29 cellular contexts compared by ENCODE assay signal in the genomic region with DNA sequence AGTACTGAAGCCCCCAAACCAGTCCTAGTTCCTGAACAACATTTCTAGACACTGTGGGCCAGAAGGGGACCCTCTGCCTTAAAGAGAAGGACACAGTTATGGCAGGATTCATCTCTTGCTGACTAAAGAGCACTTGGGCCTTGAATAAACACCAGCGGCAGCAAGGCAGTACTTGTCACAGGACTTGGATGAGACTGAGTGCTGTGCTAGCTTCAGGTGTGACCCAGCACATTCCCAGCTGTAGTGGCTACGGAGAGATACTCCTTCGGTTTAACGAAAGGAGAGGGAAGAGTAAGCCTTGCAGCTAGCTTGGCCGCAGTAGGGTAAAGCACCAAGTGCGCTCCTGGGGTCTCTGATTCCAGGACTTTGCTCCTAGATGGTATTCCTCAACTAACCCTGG.
"Had no signal": no experiment of that assay in that cellular context is flagged by ENCODE, and none has a peak within 500 bp of the region (broad histone marks: within the 10 kb centered on the region; RNA-seq: fewer than 3 reads in every experiment).

No MANE protein-coding gene starts in this region.

- H3K4me1 ChIP-seq: ascending aorta, breast epithelium, colonic mucosa, esophagus squamous epithelium, gastroesophageal sphincter had no signal

- H3K36me3 ChIP-seq: ascending aorta, breast epithelium, cardiac muscle cell, colonic mucosa, esophagus squamous epithelium, gastroesophageal sphincter, WERI-Rb-1 had no signal

- H3K27ac ChIP-seq: ascending aorta, breast epithelium, cardiac muscle cell, colonic mucosa, epithelial cell of prostate, esophagus squamous epithelium, gastroesophageal sphincter, WERI-Rb-1 had no signal

- H3K9me3 ChIP-seq: ascending aorta, breast epithelium, colonic mucosa, esophagus squamous epithelium, gastroesophageal sphincter had no signal

- FAIRE-seq: endometrium, endothelial cell of umbilical vein had no signal

- H3K27me3 ChIP-seq: ascending aorta, breast epithelium, cardiac muscle cell, colonic mucosa, esophagus squamous epithelium, gastroesophageal sphincter had no signal

- ATAC-seq: activated CD4-positive, CD25-positive, alpha-beta regulatory T cell treated with anti-CD3 and anti-CD28 coated beads, Interleukin-2, amount 50 U/mL, for 24 hours; activated CD8-positive, alpha-beta T cell treated with anti-CD3 and anti-CD28 coated beads for 36 hours; activated naive CD4-positive, alpha-beta T cell treated with anti-CD3 and anti-CD28 coated beads, Interleukin-2, amount 50 U/mL, for 72 hours; gastroesophageal sphincter; T-helper 17 cell had no signal

- DNase-seq: activated B cell treated with CpG ODN at 0.5 μM for 24 hours; activated CD4-positive, alpha-beta T cell treated with anti-CD3 and anti-CD28 coated beads for 48 hours; activated CD4-positive, alpha-beta T cell treated with anti-CD3 and anti-CD28 coated beads, Interleukin-2, amount 50 U/mL, for 1 hour; activated CD4-positive, alpha-beta T cell treated with anti-CD3 and anti-CD28 coated beads, Interleukin-2, amount 50 U/mL, for 48 hours; activated CD8-positive, alpha-beta memory T cell treated with anti-CD3 and anti-CD28 coated beads for 24 hours; activated CD8-positive, alpha-beta T cell treated with anti-CD3 and anti-CD28 coated beads for 36 hours; activated effector memory CD4-positive, alpha-beta T cell treated with anti-CD3 and anti-CD28 coated beads, Interleukin-2, amount 50 U/mL, for 16 hours; activated naive CD4-positive, alpha-beta T cell treated with anti-CD3 and anti-CD28 coated beads, Interleukin-2, amount 10 ng/mL, durations not matched to agents 7 days and 5 days; activated naive CD8-positive, alpha-beta T cell treated with anti-CD3 and anti-CD28 coated beads, Interleukin-2, amount 10 ng/mL, durations not matched to agents 7 days and 5 days; activated T-cell treated with anti-CD3 and anti-CD28 coated beads, Interleukin-2, amount 50 U/mL, for 1 hour; activated T-cell treated with anti-CD3 and anti-CD28 coated beads, Interleukin-2, amount 50 U/mL, for 48 hours; central memory CD4-positive, alpha-beta T cell; cerebellar nuclear complex; colonic mucosa; effector CD8-positive, alpha-beta T cell; esophagus squamous epithelium; T-helper 1 cell; T-helper 17 cell; T1000; WERI-Rb-1 had no signal

- H3K4me3 ChIP-seq: ascending aorta, breast epithelium, cardiac muscle cell, colonic mucosa, esophagus squamous epithelium, gastroesophageal sphincter had no signal
